17 cellular contexts compared by ENCODE assay signal in the genomic region with DNA sequence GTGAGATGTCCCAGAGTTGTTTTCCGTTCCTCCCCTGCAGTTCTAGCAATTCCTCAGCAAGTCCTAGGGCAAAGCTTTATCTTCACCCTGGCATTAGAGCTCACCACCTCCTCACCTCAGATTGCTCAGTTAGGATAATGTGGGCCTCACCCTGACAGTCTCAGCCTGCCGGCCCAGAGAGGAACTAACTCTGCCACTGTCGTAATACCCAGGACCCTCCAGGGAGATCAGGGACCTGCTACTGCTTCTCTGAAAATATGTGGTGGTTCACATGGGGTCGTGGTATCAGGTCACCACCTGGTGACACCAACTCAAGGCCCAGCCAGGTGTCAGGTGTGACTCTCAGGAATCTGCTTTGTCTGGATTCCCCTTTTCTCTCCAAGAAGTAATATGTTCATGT.
DNase-seq lines count a peak whose midpoint lies in the region; ATAC-seq and TF ChIP-seq lines count a peak whose summit lies in the region.
"Had no signal": no experiment of that assay in that cellular context is flagged by ENCODE, and none has a peak within 500 bp of the region (broad histone marks: within the 10 kb centered on the region; RNA-seq: fewer than 3 reads in every experiment).

No MANE protein-coding gene starts in this region.

- CTCF ChIA-PET in activated CD8-positive, alpha-beta T cell treated with anti-CD3 and anti-CD28 coated beads, Interleukin-2, amount 10 ng/mL, durations not matched to agents 7 days and 5 days (lab: Charles Lee) = no interaction called here

- H3K4me3 Mint-ChIP-seq in activated naive CD8-positive, alpha-beta T cell treated with anti-CD3 and anti-CD28 coated beads, Interleukin-2, amount 50 U/mL, for 24 hours = no peak overlapping the region
- H3K4me3 Mint-ChIP-seq in activated CD8-positive, alpha-beta T cell treated with anti-CD3 and anti-CD28 coated beads, Interleukin-2, amount 10 ng/mL, durations not matched to agents 7 days and 5 days = no peak overlapping the region
- H3K4me3 Mint-ChIP-seq: activated CD4-positive, alpha-beta T cell treated with anti-CD3 and anti-CD28 coated beads for 36 hours; CD4-positive, alpha-beta T cell; T-helper 2 cell treated with Interferon-gamma antibody and Interleukin-4, amounts not matched to agents 5 μg/mL and 100 μg/mL, for 36 hours had no signal

- no peak for TF ChIP-seq CTCF in brain microvascular endothelial cell (IDR thresholded peaks at IDR 0.05; ENCODE audit: low read depth, low read length, missing control alignments)
- TF ChIP-seq CTCF in mucosa of descending colon (IDR thresholded peaks at IDR 0.05) = no peak

- POLR2A ChIA-PET in activated CD8-positive, alpha-beta T cell treated with anti-CD3 and anti-CD28 coated beads, Interleukin-2, amount 10 ng/mL, durations not matched to agents 7 days and 5 days (lab: Charles Lee) = no interaction called here

- H3K4me3 ChIP-seq in brain microvascular endothelial cell (ENCODE audit: low read depth, low read length) (no peak overlapping the region), mucosa of descending colon (no peak overlapping the region), subcutaneous abdominal adipose tissue (ENCODE audit: low read depth in 1 of 5, low read length in 5 of 5) (no peak overlapping the region)
- H3K4me3 ChIP-seq: adrenal gland, Peyer's patch had no signal

- H3K4me1 Mint-ChIP-seq in activated naive CD8-positive, alpha-beta T cell treated with anti-CD3 and anti-CD28 coated beads, Interleukin-2, amount 50 U/mL, for 24 hours = peaks cover 3% of the 10 kb centered on the region
- peaks cover 2% of the 10 kb centered on the region for H3K4me1 Mint-ChIP-seq in activated CD8-positive, alpha-beta T cell treated with anti-CD3 and anti-CD28 coated beads, Interleukin-2, amount 10 ng/mL, durations not matched to agents 7 days and 5 days (ENCODE audit: low read depth)
- H3K4me1 Mint-ChIP-seq: activated CD4-positive, alpha-beta T cell treated with anti-CD3 and anti-CD28 coated beads for 36 hours had no signal

- H3K36me3 ChIP-seq in brain microvascular endothelial cell (replicated peaks) (peaks cover 58% of the 10 kb centered on the region), mucosa of descending colon (ENCODE audit: low read depth) (peaks cover 4% of the 10 kb centered on the region), subcutaneous abdominal adipose tissue (ENCODE audit: control insufficient read depth in 5 of 5, insufficient read depth in 5 of 5, low read length in 5 of 5) (peaks cover 38 to 48% (median 43%) of the 10 kb centered on the region in 5 donors)

- H3K27me3 ChIP-seq in brain microvascular endothelial cell (replicated peaks) = no peaks in the 10 kb centered on the region
- no peaks in the 10 kb centered on the region for H3K27me3 ChIP-seq in subcutaneous abdominal adipose tissue (ENCODE audit: control insufficient read depth in 5 of 5, insufficient read depth in 4 of 5, low read length in 5 of 5)
- H3K27me3 ChIP-seq: adrenal gland, Peyer's patch had no signal

- H3K36me3 Mint-ChIP-seq in activated naive CD8-positive, alpha-beta T cell treated with anti-CD3 and anti-CD28 coated beads, Interleukin-2, amount 50 U/mL, for 24 hours (ENCODE audit: low read depth) = peaks cover 81% of the 10 kb centered on the region
- peaks cover 13% of the 10 kb centered on the region for H3K36me3 Mint-ChIP-seq in activated CD8-positive, alpha-beta T cell treated with anti-CD3 and anti-CD28 coated beads, Interleukin-2, amount 10 ng/mL, durations not matched to agents 7 days and 5 days (ENCODE audit: low read depth)

- H3K9me3 ChIP-seq in mucosa of descending colon (peaks cover 12% of the 10 kb centered on the region), subcutaneous abdominal adipose tissue (ENCODE audit: control insufficient read depth in 5 of 5, low read length in 5 of 5) (peaks cover 0 to 28% (median 14%) of the 10 kb centered on the region in 5 donors)
- H3K9me3 ChIP-seq: Peyer's patch had no signal

- peaks cover 3% of the 10 kb centered on the region for H3K4me1 ChIP-seq in mucosa of descending colon (ENCODE audit: low read depth)
- H3K4me1 ChIP-seq in subcutaneous abdominal adipose tissue (ENCODE audit: control insufficient read depth in 5 of 5, insufficient read depth in 5 of 5, low read length in 5 of 5) = peaks cover 3 to 33% (median 25%) of the 10 kb centered on the region in 5 donors
- H3K4me1 ChIP-seq: Peyer's patch had no signal

- in situ Hi-C loops in KBM-7 (cut with MboI; ENCODE audit: low pct_unique_long_range_greater_than_20kb, low sequenced_read_pairs) (no loop called here), brain microvascular endothelial cell (cut with HindIII; ENCODE audit: low pct_ligation_motif_present, low sequenced_read_pairs) (no loop called here)

- peak overlapping the region; percentile 72 for H3K27ac ChIP-seq in brain microvascular endothelial cell
- H3K27ac ChIP-seq in subcutaneous abdominal adipose tissue (ENCODE audit: low read depth, low read length) = peak overlapping the region; percentile 49
- H3K27ac ChIP-seq: Peyer's patch had no signal

- intact Hi-C loops in mucosa of descending colon (cut with DNase I, micrococcal nuclease) = no loop called here

- no peak overlapping the region for H3K27ac Mint-ChIP-seq in activated naive CD8-positive, alpha-beta T cell treated with anti-CD3 and anti-CD28 coated beads, Interleukin-2, amount 50 U/mL, for 24 hours
- no peak overlapping the region for H3K27ac Mint-ChIP-seq in activated CD8-positive, alpha-beta T cell treated with anti-CD3 and anti-CD28 coated beads, Interleukin-2, amount 10 ng/mL, durations not matched to agents 7 days and 5 days
- H3K27ac Mint-ChIP-seq: activated CD4-positive, alpha-beta T cell treated with anti-CD3 and anti-CD28 coated beads for 36 hours; CD4-positive, alpha-beta T cell; T-helper 2 cell treated with Interferon-gamma antibody and Interleukin-4, amounts not matched to agents 5 μg/mL and 100 μg/mL, for 36 hours had no signal

- peak; percentile 45 for DNase-seq in KBM-7
- no peak for DNase-seq in brain microvascular endothelial cell
- DNase-seq in mucosa of descending colon = no peak
- DNase-seq in activated naive CD8-positive, alpha-beta T cell treated with anti-CD3 and anti-CD28 coated beads, Interleukin-2, amount 50 U/mL, for 24 hours = no peak
- DNase-seq in foreskin melanocyte = no peak
- no peak for DNase-seq in NCI-H1105 treated with DMSO at 0.1 percent for 48 hours (lab: John Stamatoyannopoulos, UW)
- DNase-seq in activated CD8-positive, alpha-beta T cell treated with anti-CD3 and anti-CD28 coated beads, Interleukin-2, amount 10 ng/mL, durations not matched to agents 7 days and 5 days = no peak
- DNase-seq: activated CD4-positive, alpha-beta T cell treated with anti-CD3 and anti-CD28 coated beads for 36 hours; activated T-cell treated with anti-CD3 and anti-CD28 coated beads, Interleukin-2, amount 50 U/mL, for 48 hours; adrenal gland; CD4-positive, alpha-beta T cell; NCI-H1417 treated with DMSO at 0.1 percent for 48 hours; NCI-H446 treated with DMSO at 0.1 percent for 48 hours; Peyer's patch; stimulated activated CD4-positive, alpha-beta T cell treated with anti-CD3 and anti-CD28 coated beads, Interleukin-2, amount 100 ng/mL, for 48 hours had no signal

- H3K27me3 Mint-ChIP-seq in activated naive CD8-positive, alpha-beta T cell treated with anti-CD3 and anti-CD28 coated beads, Interleukin-2, amount 50 U/mL, for 24 hours = no peaks in the 10 kb centered on the region
- no peaks in the 10 kb centered on the region for H3K27me3 Mint-ChIP-seq in activated CD8-positive, alpha-beta T cell treated with anti-CD3 and anti-CD28 coated beads, Interleukin-2, amount 10 ng/mL, durations not matched to agents 7 days and 5 days (ENCODE audit: low read depth)
- H3K27me3 Mint-ChIP-seq: activated CD4-positive, alpha-beta T cell treated with anti-CD3 and anti-CD28 coated beads for 36 hours; CD4-positive, alpha-beta T cell had no signal

- no peak overlapping the region for H3K9ac ChIP-seq in subcutaneous abdominal adipose tissue (ENCODE audit: low read length in 5 of 5)

- peaks cover 41% of the 10 kb centered on the region for H3K9me3 Mint-ChIP-seq in activated naive CD8-positive, alpha-beta T cell treated with anti-CD3 and anti-CD28 coated beads, Interleukin-2, amount 50 U/mL, for 24 hours
- peaks cover 24% of the 10 kb centered on the region for H3K9me3 Mint-ChIP-seq in activated CD8-positive, alpha-beta T cell treated with anti-CD3 and anti-CD28 coated beads, Interleukin-2, amount 10 ng/mL, durations not matched to agents 7 days and 5 days (ENCODE audit: insufficient read depth)

- ATAC-seq in mucosa of descending colon = peak; percentile 21
- no peak for ATAC-seq in activated naive CD8-positive, alpha-beta T cell treated with anti-CD3 and anti-CD28 coated beads, Interleukin-2, amount 50 U/mL, for 24 hours
- ATAC-seq in activated CD8-positive, alpha-beta T cell treated with anti-CD3 and anti-CD28 coated beads, Interleukin-2, amount 10 ng/mL, durations not matched to agents 7 days and 5 days = no peak
- ATAC-seq: activated CD4-positive, alpha-beta T cell treated with anti-CD3 and anti-CD28 coated beads for 36 hours had no signal
